Comparison of ENCODE assay signal across 7 cellular contexts in genomic region chr12:120110550-120111501, GRCh38. TPM values are rescaled to one million over a fixed set of nuclear protein-coding genes. Genes with fewer than 3 reads are reported as not detected.
DNase-seq lines count a peak whose midpoint lies in the region; ATAC-seq and TF ChIP-seq lines count a peak whose summit lies in the region.

No MANE protein-coding gene starts in this region.

- H3K36me3 ChIP-seq in esophagus squamous epithelium = peaks cover 0 to 50% (median 4%) of the 10 kb centered on the region in 3 donors

- no peak for TF ChIP-seq POLR2A in esophagus squamous epithelium (IDR thresholded peaks at IDR 0.05)

- intact Hi-C loops in esophagus squamous epithelium (cut with DNase I) = no loop called here

- H3K9me3 ChIP-seq in esophagus squamous epithelium = no peaks in the 10 kb centered on the region

- no peak for TF ChIP-seq CTCF in esophagus squamous epithelium (IDR thresholded peaks at IDR 0.05)

- H3K27ac ChIP-seq in esophagus squamous epithelium (peak overlapping the region; percentile 38 to 67 (median 66)), skin epidermis (peak overlapping the region in 18 of 21 experiments; percentile 1 to 81 (median 58))

- WGBS in esophagus squamous epithelium, 2 donors = 71 to 80% methylated on average over 6 to 10 of the region's 26 CpGs

- H3K4me3 ChIP-seq in esophagus squamous epithelium (peak overlapping the region in 1 of 4 donors; percentile 30), skin epidermis (peak overlapping the region in 2 of 7 experiments; percentile 5 to 15)

- ATAC-seq in GM19372 (IDR thresholded peaks at IDR 0.05; ENCODE audit: low read depth, unreplicated experiment) = peak; percentile 77
- peak; percentile 68 for ATAC-seq in HG03342 (IDR thresholded peaks at IDR 0.05; ENCODE audit: unreplicated experiment)

- H3K4me1 ChIP-seq in esophagus squamous epithelium = peaks cover 28 to 74% (median 33%) of the 10 kb centered on the region in 3 donors

- no peaks in the 10 kb centered on the region for H3K27me3 ChIP-seq in esophagus squamous epithelium

- peak; percentile 11 for DNase-seq in activated CD4-positive, CD25-positive, alpha-beta regulatory T cell treated with anti-CD3 and anti-CD28 coated beads, Interleukin-2, amount 50 U/mL, for 16 hours (ENCODE audit: low read depth, low spot score)
- DNase-seq in esophagus squamous epithelium (lab: John Stamatoyannopoulos, UW) (peak; percentile 38), mesenteric fat pad (ENCODE audit: low spot score) (no peak), inferior parietal cortex (ENCODE audit: extremely low spot score) (no peak)

RNA-seq across cellular contexts. Expression of gene RAB35, which starts 5.7 kb away (rescaled TPM):
- total RNA-seq in esophagus squamous epithelium (10 to 100 TPM; 25.8 to 38.9 (median 32.0) TPM), mesenteric fat pad (62.4 TPM)

Comparison
In these comparisons a context has a peak if more than half of its experiments do, and no peak if none do; other contexts are left out.
1. DNase-seq: peak in activated CD4-positive, CD25-positive, alpha-beta regulatory T cell treated with anti-CD3 and anti-CD28 coated beads, Interleukin-2, amount 50 U/mL, for 16 hours (single experiment) and esophagus squamous epithelium (single experiment); none in mesenteric fat pad (single experiment) and inferior parietal cortex (single experiment).